Comparison of ENCODE assay signal across 22 cellular contexts in the genomic region with DNA sequence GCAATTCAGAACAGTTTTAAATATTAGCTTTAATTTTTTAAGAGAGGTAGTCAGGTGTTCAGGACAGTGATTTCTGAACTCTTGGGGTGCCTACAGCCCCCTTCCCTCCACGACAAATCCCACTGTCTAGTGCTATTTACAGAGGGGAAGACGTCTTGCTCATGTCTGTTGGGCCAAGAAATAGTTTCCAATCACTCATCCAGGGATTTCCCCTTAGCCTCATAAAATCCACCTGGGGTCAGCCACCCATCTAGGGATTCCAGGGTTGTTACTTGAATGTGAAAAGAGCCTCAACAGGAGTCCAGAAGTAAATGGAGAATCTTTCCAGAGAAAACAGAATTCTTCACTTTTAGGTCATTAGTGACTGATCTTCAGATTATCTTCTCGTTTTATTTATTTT. TPM values are rescaled to one million over a fixed set of nuclear protein-coding genes. Genes with fewer than 3 reads are reported as not detected.
DNase-seq lines count a peak whose midpoint lies in the region; ATAC-seq and TF ChIP-seq lines count a peak whose summit lies in the region.
"Had no signal": no experiment of that assay in that cellular context is flagged by ENCODE, and none has a peak within 500 bp of the region (broad histone marks: within the 10 kb centered on the region; RNA-seq: fewer than 3 reads in every experiment).

No MANE protein-coding gene starts in this region.

- no peaks in the 10 kb centered on the region for H3K27me3 ChIP-seq in CD4-positive, alpha-beta memory T cell (ENCODE audit: insufficient read depth, low read length)
- H3K27me3 ChIP-seq in HUES6 (ENCODE audit: control insufficient read depth, insufficient read depth, low read length) (no peaks in the 10 kb centered on the region), endodermal cell (ENCODE audit: control insufficient read depth, insufficient read depth, low read length, poor library complexity, severe bottlenecking) (no peaks in the 10 kb centered on the region), psoas muscle (ENCODE audit: insufficient read depth in 3 of 3, low read length in 2 of 3) (no peaks in the 10 kb centered on the region)
- H3K27me3 ChIP-seq: vagina had no signal

- H3K9me3 ChIP-seq in CD4-positive, alpha-beta memory T cell (ENCODE audit: control insufficient read depth in 1 of 2, low read length in 2 of 2) = no peaks in the 10 kb centered on the region
- H3K9me3 ChIP-seq in HUES6 (ENCODE audit: control insufficient read depth, insufficient read depth, low read depth, low read length) (no peaks in the 10 kb centered on the region), endodermal cell (ENCODE audit: control insufficient read depth, low read length) (no peaks in the 10 kb centered on the region), psoas muscle (no peaks in the 10 kb centered on the region)
- H3K9me3 ChIP-seq: vagina had no signal

- intact Hi-C loops in CD4-positive, alpha-beta memory T cell (cut with micrococcal nuclease) = no loop called here
- intact Hi-C loops in psoas muscle (cut with DNase I) = no loop called here

- no peak overlapping the region for H3K4me3 ChIP-seq in CD4-positive, alpha-beta memory T cell (ENCODE audit: low read length in 2 of 2)
- no peak overlapping the region for H3K4me3 ChIP-seq in HUES6 (ENCODE audit: low read depth, low read length)
- no peak overlapping the region for H3K4me3 ChIP-seq in endodermal cell (ENCODE audit: low read length)
- H3K4me3 ChIP-seq in psoas muscle = no peak overlapping the region
- H3K4me3 ChIP-seq: K562, vagina had no signal

- no peak overlapping the region for H3K27ac ChIP-seq in CD4-positive, alpha-beta memory T cell (ENCODE audit: low read depth, low read length)
- H3K27ac ChIP-seq in HUES6 (ENCODE audit: low read depth, low read length) = 0 out of 2 replicates have a peak overlapping the region, but pooled peaks have one; percentile 53
- H3K27ac ChIP-seq in endodermal cell (ENCODE audit: low read depth, low read length) = no peak overlapping the region
- peak overlapping the region; percentile 79 for H3K27ac ChIP-seq in psoas muscle
- H3K27ac ChIP-seq: C4-2B, vagina had no signal

- no peaks in the 10 kb centered on the region for H3K27me3 Mint-ChIP-seq in CD4-positive, alpha-beta memory T cell
- no peaks in the 10 kb centered on the region for H3K27me3 Mint-ChIP-seq in endodermal cell (ENCODE audit: insufficient read depth)

- H3K36me3 Mint-ChIP-seq in CD4-positive, alpha-beta memory T cell = peaks cover 6 to 23% of the 10 kb centered on the region in 2 donors
- peaks cover 6% of the 10 kb centered on the region for H3K36me3 Mint-ChIP-seq in endodermal cell (ENCODE audit: low read depth)

- TF ChIP-seq CTCF in endodermal cell (conservative IDR thresholded peaks at IDR 0.05) (no peak), psoas muscle (IDR thresholded peaks at IDR 0.05) (no peak)

- DNase-seq in CD4-positive, alpha-beta memory T cell = no peak
- no peak for DNase-seq in endodermal cell
- no peak for DNase-seq in psoas muscle
- DNase-seq in stimulated activated CD4-positive, alpha-beta T cell treated with anti-CD3 and anti-CD28 coated beads, Interleukin-12 subunit alpha, Interleukin-12 subunit beta, amount 100 ng/mL, for 4 hours = no peak
- DNase-seq: activated naive CD4-positive, alpha-beta T cell; cortex of kidney; EL; kidney glomerular epithelial cell; NCI-H2081; NCI-H226; NCI-H82; nucleus accumbens; OCI-M1; small intestine; stimulated activated CD4-positive, alpha-beta T cell treated with anti-CD3 and anti-CD28 coated beads, Interleukin-2, amount 100 ng/mL, for 24 hours; T-helper 9 cell had no signal

- H3K4me1 ChIP-seq in CD4-positive, alpha-beta memory T cell (ENCODE audit: insufficient read depth, low read length) = peaks cover 15% of the 10 kb centered on the region
- H3K4me1 ChIP-seq in HUES6 (ENCODE audit: control insufficient read depth, insufficient read depth, low read length) (peaks cover 26% of the 10 kb centered on the region), endodermal cell (ENCODE audit: control insufficient read depth, insufficient read depth, low read length) (no peaks in the 10 kb centered on the region), psoas muscle (peaks cover 39% of the 10 kb centered on the region)

- CTCF ChIA-PET in CD4-positive, alpha-beta memory T cell (lab: Charles Lee; ENCODE audit: partially characterized antibody) = no interaction called here

- H3K9ac ChIP-seq in HUES6 (ENCODE audit: low read length) = no peak overlapping the region
- no peak overlapping the region for H3K9ac ChIP-seq in endodermal cell (ENCODE audit: extremely low read depth, low read length, poor library complexity, severe bottlenecking)

- peak overlapping the region in 5 of 7 donors; percentile 5 to 75 (median 55) for H3K27ac Mint-ChIP-seq in CD4-positive, alpha-beta memory T cell
- peak overlapping the region; percentile 19 for H3K27ac Mint-ChIP-seq in endodermal cell

- peaks cover 17 to 30% (median 25%) of the 10 kb centered on the region in 4 donors for H3K4me1 Mint-ChIP-seq in CD4-positive, alpha-beta memory T cell
- H3K4me1 Mint-ChIP-seq in endodermal cell = peaks cover 18% of the 10 kb centered on the region

- H3K9me3 Mint-ChIP-seq in CD4-positive, alpha-beta memory T cell = no peaks in the 10 kb centered on the region
- H3K9me3 Mint-ChIP-seq in endodermal cell = no peaks in the 10 kb centered on the region

- H3K4me3 Mint-ChIP-seq in CD4-positive, alpha-beta memory T cell = no peak overlapping the region
- H3K4me3 Mint-ChIP-seq in endodermal cell = no peak overlapping the region

- POLR2A ChIA-PET in CD4-positive, alpha-beta memory T cell (lab: Charles Lee; ENCODE audit: partially characterized antibody) = interaction anchor here (0.5 to 3.6 kb wide), 9 partner anchors 9 to 73 kb away, joined by 3 to 33 read pairs (median 4); a partner anchor contains a TSS

- no peak for ATAC-seq in psoas muscle
- ATAC-seq in GM21529 (IDR thresholded peaks at IDR 0.05; ENCODE audit: unreplicated experiment) = no peak
- no peak for ATAC-seq in HG03342 (IDR thresholded peaks at IDR 0.05; ENCODE audit: unreplicated experiment)

- peaks cover 6% of the 10 kb centered on the region for H3K36me3 ChIP-seq in CD4-positive, alpha-beta memory T cell (ENCODE audit: insufficient read depth, low read length)
- peaks cover 7% of the 10 kb centered on the region for H3K36me3 ChIP-seq in HUES6 (ENCODE audit: control insufficient read depth, insufficient read depth, low read length)
- H3K36me3 ChIP-seq in endodermal cell (ENCODE audit: control insufficient read depth, insufficient read depth, low read length) = peaks cover 3% of the 10 kb centered on the region
- H3K36me3 ChIP-seq in psoas muscle (ENCODE audit: insufficient read depth in 1 of 2, low read depth in 1 of 2) = peaks cover 0 to 18% of the 10 kb centered on the region in 2 donors

- WGBS in endodermal cell (ENCODE audit: insufficient coverage in 1 of 2, insufficient read length in 1 of 2), 2 experiments = 68% methylated on average over 2 of the region's 3 CpGs; no CpG with 5 or more reads in 1 of the 2 experiments
- 39 to 44% (median 42%) methylated on average over 3 of the region's 3 CpGs for WGBS in psoas muscle, 3 donors

RNA-seq across cellular contexts. Expression of a gene that starts 37.0 kb away (rescaled TPM):
- total RNA-seq in CD4-positive, alpha-beta memory T cell = 10 to 100 TPM; 36.4 to 38.5 TPM
- polyA plus RNA-seq in CD4-positive, alpha-beta memory T cell = 1 to 10 TPM; 2.4 to 6.1 TPM
- total RNA-seq in endodermal cell = 10 to 100 TPM; 11.6 to 14.9 TPM
- 7.7 TPM for polyA plus RNA-seq in endodermal cell (2013, experiment 1 of 2)
- 6.8 TPM for polyA plus RNA-seq in endodermal cell (2013, experiment 2 of 2)
- 10 to 100 TPM in 2 of 4 donors, 1 to 10 TPM in 2; 6.2 to 12.2 (median 10.5) TPM for total RNA-seq in psoas muscle
- polyA plus RNA-seq in psoas muscle = 1 to 10 TPM; 2.8 to 5.0 (median 2.9) TPM

Comparison
In these comparisons a context has a peak if more than half of its experiments do, and no peak if none do; other contexts are left out.
1. H3K27ac ChIP-seq: peak in HUES6 (single experiment) and psoas muscle (single experiment); none in CD4-positive, alpha-beta memory T cell (single experiment) and endodermal cell (single experiment).